Comparison of ENCODE assay signal across 7 cellular contexts in genomic region chr2:201432038-201432437, GRCh38. TPM values are rescaled to one million over a fixed set of nuclear protein-coding genes. Genes with fewer than 3 reads are reported as not detected.
DNase-seq lines count a peak whose midpoint lies in the region; ATAC-seq, FAIRE-seq and TF ChIP-seq lines count a peak whose summit lies in the region.

No MANE protein-coding gene starts in this region.

- H3K9me3 ChIP-seq in KOPT-K1 (ENCODE audit: insufficient read depth, low read length, poor library complexity, severe bottlenecking) (no peaks in the 10 kb centered on the region), heart right ventricle (peaks cover 0 to 6% (median 0%) of the 10 kb centered on the region in 11 donors)

- intact Hi-C loops in activated T-helper 1 cell treated with anti-CD3 and anti-CD28 coated beads, Interleukin-12 subunit alpha, Interleukin-12 subunit beta, Interleukin-2, Interleukin-4 antibody, amounts not matched to agents 30 ng/mL and 10 ng/mL and 1 ng/mL, durations not matched to agents 14 hours and 24 hours and 36 hours (cut with micrococcal nuclease), result loop anchor here (1.0 to 2.0 kb wide), 3 partner anchors 15 to 19 kb away; partner anchors contain the start of genes STRADB and TRAK2
- intact Hi-C loops in heart right ventricle (cut with DNase I), result loop anchor here in 1 of 10 donors (2.0 kb wide), 1 partner anchor 19 kb away; the partner anchor contains the start of genes STRADB and TRAK2

- H3K4me3 Mint-ChIP-seq in activated T-helper 1 cell treated with anti-CD3 and anti-CD28 coated beads, Interleukin-12 subunit alpha, Interleukin-12 subunit beta, Interleukin-2, Interleukin-4 antibody, amounts not matched to agents 30 ng/mL and 10 ng/mL and 1 ng/mL, durations not matched to agents 14 hours and 24 hours and 36 hours, result peak overlapping the region; percentile 57
- H3K4me3 Mint-ChIP-seq in stimulated activated naive CD8-positive, alpha-beta T cell treated with anti-CD3 and anti-CD28 coated beads, Interleukin-15, Interleukin-2, amounts not matched to agents 100 ng/mL and 50 ng/mL, for 24 hours, result peak overlapping the region; percentile 66

- H3K27me3 ChIP-seq in heart right ventricle, result no peaks in the 10 kb centered on the region

- DNase-seq in activated T-helper 1 cell treated with anti-CD3 and anti-CD28 coated beads, Interleukin-12 subunit alpha, Interleukin-12 subunit beta, Interleukin-2, Interleukin-4 antibody, amounts not matched to agents 30 ng/mL and 10 ng/mL and 1 ng/mL, durations not matched to agents 14 hours and 24 hours and 36 hours (ENCODE audit: low spot score), result no peak
- DNase-seq in heart right ventricle (no peak), GM12891 (ENCODE audit: insufficient read length, low spot score) (no peak), NCI-H187 treated with DMSO at 0.1 percent for 48 hours (lab: John Stamatoyannopoulos, UW) (no peak), NCI-H1092 (lab: John Stamatoyannopoulos, UW) (no peak)

- TF ChIP-seq CTCF in heart right ventricle (IDR thresholded peaks at IDR 0.05), result no peak

- H3K4me1 Mint-ChIP-seq in activated T-helper 1 cell treated with anti-CD3 and anti-CD28 coated beads, Interleukin-12 subunit alpha, Interleukin-12 subunit beta, Interleukin-2, Interleukin-4 antibody, amounts not matched to agents 30 ng/mL and 10 ng/mL and 1 ng/mL, durations not matched to agents 14 hours and 24 hours and 36 hours (ENCODE audit: low read depth), result peaks cover 34% of the 10 kb centered on the region
- peaks cover 45% of the 10 kb centered on the region for H3K4me1 Mint-ChIP-seq in stimulated activated naive CD8-positive, alpha-beta T cell treated with anti-CD3 and anti-CD28 coated beads, Interleukin-15, Interleukin-2, amounts not matched to agents 100 ng/mL and 50 ng/mL, for 24 hours (ENCODE audit: low read depth)

- peaks cover 32% of the 10 kb centered on the region for H3K36me3 Mint-ChIP-seq in activated T-helper 1 cell treated with anti-CD3 and anti-CD28 coated beads, Interleukin-12 subunit alpha, Interleukin-12 subunit beta, Interleukin-2, Interleukin-4 antibody, amounts not matched to agents 30 ng/mL and 10 ng/mL and 1 ng/mL, durations not matched to agents 14 hours and 24 hours and 36 hours (ENCODE audit: low read depth)
- peaks cover 18% of the 10 kb centered on the region for H3K36me3 Mint-ChIP-seq in stimulated activated naive CD8-positive, alpha-beta T cell treated with anti-CD3 and anti-CD28 coated beads, Interleukin-15, Interleukin-2, amounts not matched to agents 100 ng/mL and 50 ng/mL, for 24 hours (ENCODE audit: low read depth)

- WGBS in heart right ventricle, 2 donors, result 9 to 16% methylated on average over 4 of the region's 4 CpGs

- peak; percentile 29 to 82 (median 68) for ATAC-seq in heart right ventricle

- no peaks in the 10 kb centered on the region for H3K27me3 Mint-ChIP-seq in activated T-helper 1 cell treated with anti-CD3 and anti-CD28 coated beads, Interleukin-12 subunit alpha, Interleukin-12 subunit beta, Interleukin-2, Interleukin-4 antibody, amounts not matched to agents 30 ng/mL and 10 ng/mL and 1 ng/mL, durations not matched to agents 14 hours and 24 hours and 36 hours (ENCODE audit: insufficient read depth)
- H3K27me3 Mint-ChIP-seq in stimulated activated naive CD8-positive, alpha-beta T cell treated with anti-CD3 and anti-CD28 coated beads, Interleukin-15, Interleukin-2, amounts not matched to agents 100 ng/mL and 50 ng/mL, for 24 hours, result no peaks in the 10 kb centered on the region

- H3K36me3 ChIP-seq in KOPT-K1 (ENCODE audit: insufficient read depth, low read length) (no peaks in the 10 kb centered on the region), heart right ventricle (peaks cover 0 to 10% (median 0%) of the 10 kb centered on the region in 9 donors)

- H3K4me3 ChIP-seq in heart right ventricle, result peak overlapping the region in 2 of 10 donors; percentile 28 to 30

- H3K9me3 Mint-ChIP-seq in activated T-helper 1 cell treated with anti-CD3 and anti-CD28 coated beads, Interleukin-12 subunit alpha, Interleukin-12 subunit beta, Interleukin-2, Interleukin-4 antibody, amounts not matched to agents 30 ng/mL and 10 ng/mL and 1 ng/mL, durations not matched to agents 14 hours and 24 hours and 36 hours, result peaks cover 18% of the 10 kb centered on the region
- peaks cover 10% of the 10 kb centered on the region for H3K9me3 Mint-ChIP-seq in stimulated activated naive CD8-positive, alpha-beta T cell treated with anti-CD3 and anti-CD28 coated beads, Interleukin-15, Interleukin-2, amounts not matched to agents 100 ng/mL and 50 ng/mL, for 24 hours

- FAIRE-seq in GM12891 (lab: Jason Lieb, UNC), result no peak

- TF ChIP-seq POLR2A in GM12891 (IDR thresholded peaks at IDR 0.05; ENCODE audit: low read depth, low read length), result no peak

- peak overlapping the region; percentile 85 for H3K27ac Mint-ChIP-seq in activated T-helper 1 cell treated with anti-CD3 and anti-CD28 coated beads, Interleukin-12 subunit alpha, Interleukin-12 subunit beta, Interleukin-2, Interleukin-4 antibody, amounts not matched to agents 30 ng/mL and 10 ng/mL and 1 ng/mL, durations not matched to agents 14 hours and 24 hours and 36 hours
- peak overlapping the region; percentile 93 for H3K27ac Mint-ChIP-seq in stimulated activated naive CD8-positive, alpha-beta T cell treated with anti-CD3 and anti-CD28 coated beads, Interleukin-15, Interleukin-2, amounts not matched to agents 100 ng/mL and 50 ng/mL, for 24 hours

- peaks cover 7 to 66% (median 53%) of the 10 kb centered on the region in 9 donors for H3K4me1 ChIP-seq in heart right ventricle

- peak overlapping the region; percentile 41 for H3K27ac ChIP-seq in KOPT-K1 (ENCODE audit: low read depth, low read length, poor library complexity, severe bottlenecking)
- H3K27ac ChIP-seq in heart right ventricle, result peak overlapping the region; percentile 47 to 88 (median 83)

TF ChIP-seq in GM12891, 5 proteins besides CTCF, POLR2A, EP300 and RAD21:
- no peak for TF ChIP-seq POU2F2 (IDR thresholded peaks at IDR 0.05; ENCODE audit: low read depth, low read length)
- TF ChIP-seq SPI1 (IDR thresholded peaks at IDR 0.05; ENCODE audit: low read depth, low read length), result no peak

RNA-seq across cellular contexts. Expression of gene TRAK2, which starts 19.2 kb away (rescaled TPM):
- 24.7 and 28.9 TPM in 2 replicates for total RNA-seq in activated T-helper 1 cell treated with anti-CD3 and anti-CD28 coated beads, Interleukin-12 subunit alpha, Interleukin-12 subunit beta, Interleukin-2, Interleukin-4 antibody, amounts not matched to agents 30 ng/mL and 10 ng/mL and 1 ng/mL, durations not matched to agents 14 hours and 24 hours and 36 hours
- 100 to 1,000 TPM; 124 to 190 (median 169) TPM for total RNA-seq in heart right ventricle
- 10 to 100 TPM; 16.6 to 49.5 TPM for polyA plus RNA-seq in heart right ventricle
- polyA plus RNA-seq in GM12891 (2012; ENCODE audit: low read depth, missing spikeins), result 3.3 TPM

RNA-seq across cellular contexts. Expression of gene STRADB, which starts 19.5 kb away (rescaled TPM):
- 14.6 and 18.1 TPM in 2 replicates for total RNA-seq in activated T-helper 1 cell treated with anti-CD3 and anti-CD28 coated beads, Interleukin-12 subunit alpha, Interleukin-12 subunit beta, Interleukin-2, Interleukin-4 antibody, amounts not matched to agents 30 ng/mL and 10 ng/mL and 1 ng/mL, durations not matched to agents 14 hours and 24 hours and 36 hours
- total RNA-seq in heart right ventricle, result 10 to 100 TPM; 43.1 to 77.6 (median 58.6) TPM
- polyA plus RNA-seq in heart right ventricle, result 10 to 100 TPM; 20.3 to 53.0 TPM
- polyA plus RNA-seq in GM12891 (2012; ENCODE audit: low read depth, missing spikeins), result 7.3 TPM
